ENCODE assay signal across 10 cellular contexts in genomic region chr7:28354601-28355062, GRCh38. TPM values are rescaled to one million over a fixed set of nuclear protein-coding genes. Genes with fewer than 3 reads are reported as not detected.
DNase-seq lines count a peak whose midpoint lies in the region; ATAC-seq and TF ChIP-seq lines count a peak whose summit lies in the region.
"Had no signal": no experiment of that assay in that cellular context is flagged by ENCODE, and none has a peak within 500 bp of the region (broad histone marks: within the 10 kb centered on the region; RNA-seq: fewer than 3 reads in every experiment).

No MANE protein-coding gene starts in this region.

- H3K36me3 Mint-ChIP-seq in chondrocyte (ENCODE audit: low read depth) = no peaks in the 10 kb centered on the region

- ATAC-seq in omental fat pad (ENCODE audit: low FRiP score) = peak; percentile 65
- no peak for ATAC-seq in GM18907 (IDR thresholded peaks at IDR 0.05; ENCODE audit: unreplicated experiment)
- no peak for ATAC-seq in GM19324 (IDR thresholded peaks at IDR 0.05; ENCODE audit: low FRiP score, unreplicated experiment)

- no peak overlapping the region for H3K4me3 Mint-ChIP-seq in chondrocyte (ENCODE audit: unreplicated experiment)

- TF ChIP-seq CTCF in chondrocyte (IDR thresholded peaks at IDR 0.05) (no peak), omental fat pad (IDR thresholded peaks at IDR 0.05) (no peak)

- DNase-seq in GM03348 (ENCODE audit: low spot score) = peak; percentile 63
- DNase-seq in NCI-H226 = peak; percentile 100
- DNase-seq in chondrocyte (ENCODE audit: low spot score) = no peak
- no peak for DNase-seq in omental fat pad (ENCODE audit: low spot score)
- DNase-seq in anterior cingulate cortex (lab: John Stamatoyannopoulos, UW) = no peak
- DNase-seq in NCI-H1694 (lab: John Stamatoyannopoulos, UW) = no peak
- DNase-seq: NCI-H526 treated with DMSO at 0.1 percent for 48 hours, occipital lobe had no signal

- peaks cover 29% of the 10 kb centered on the region for H3K4me1 Mint-ChIP-seq in chondrocyte (ENCODE audit: low read depth)

- H3K9me3 Mint-ChIP-seq in chondrocyte (ENCODE audit: low read depth) = no peaks in the 10 kb centered on the region

- no peaks in the 10 kb centered on the region for H3K27me3 Mint-ChIP-seq in chondrocyte (ENCODE audit: low read depth)

- H3K27ac Mint-ChIP-seq in chondrocyte (ENCODE audit: unreplicated experiment) = peak overlapping the region; percentile 53

RNA-seq across cellular contexts. Expression of gene CREB5, which starts 57.7 kb away (rescaled TPM):
- total RNA-seq in chondrocyte = 5.1 to 10.2 TPM (median 8.2 TPM) in 3 replicates
- 10 to 100 TPM; 27.9 to 87.0 (median 42.9) TPM for total RNA-seq in omental fat pad

Comparison
In these comparisons a context has a peak if more than half of its experiments do, and no peak if none do; other contexts are left out.
1. DNase-seq: peak in GM03348 (single experiment) and NCI-H226 (single experiment); none in chondrocyte (single experiment), omental fat pad (single experiment), anterior cingulate cortex (0 of 58) and NCI-H1694 (single experiment).